9 cellular contexts compared by ENCODE assay signal in the genomic region with DNA sequence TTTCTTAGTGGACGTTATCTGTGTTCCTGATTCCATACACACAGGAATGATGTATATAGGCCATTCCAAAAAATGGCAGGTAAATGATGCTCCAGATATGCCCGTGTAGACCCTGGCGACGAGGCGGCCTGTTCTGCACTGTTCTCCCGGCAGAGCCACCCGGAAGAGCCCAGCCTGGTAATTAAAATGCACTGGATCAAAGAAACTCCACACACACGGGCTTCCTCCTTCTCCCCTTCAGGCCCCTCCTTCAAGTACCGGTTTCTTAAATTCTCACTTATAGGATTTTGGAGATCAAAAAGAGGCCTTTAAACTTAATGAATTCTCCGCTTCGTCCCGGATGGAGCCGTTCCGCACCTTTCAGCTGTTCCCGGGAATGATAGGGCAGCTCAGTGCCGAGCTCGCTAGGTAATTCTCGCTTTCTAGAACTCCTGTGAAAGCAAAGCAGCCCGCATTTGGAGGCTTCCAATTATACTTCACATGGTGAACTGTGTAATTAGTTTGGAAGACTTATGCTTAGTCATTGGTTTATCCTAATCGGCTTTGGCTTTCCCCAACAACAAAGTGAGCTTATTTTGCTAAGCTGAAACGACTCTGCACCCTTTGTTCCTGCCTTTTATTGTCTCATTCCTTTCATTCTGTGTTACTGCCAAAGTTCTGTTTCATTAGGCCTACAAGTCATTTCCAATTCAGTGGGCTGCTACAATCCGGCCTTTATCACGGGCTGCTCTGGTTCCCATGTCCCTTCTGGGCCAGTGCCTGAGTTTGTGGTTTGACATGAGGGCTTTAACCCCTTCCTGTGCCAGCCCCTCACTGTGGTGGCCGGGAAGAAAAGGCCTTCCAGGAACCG.
DNase-seq lines count a peak whose midpoint lies in the region; ATAC-seq lines count a peak whose summit lies in the region.
"Had no signal": no experiment of that assay in that cellular context is flagged by ENCODE, and none has a peak within 500 bp of the region (broad histone marks: within the 10 kb centered on the region; RNA-seq: fewer than 3 reads in every experiment).

No MANE protein-coding gene starts in this region.

- H3K36me3 Mint-ChIP-seq in T-helper 2 cell treated with Interferon-gamma antibody and Interleukin-4, amounts not matched to agents 5 μg/mL and 100 μg/mL, for 36 hours (ENCODE audit: low read depth) = peaks cover 16% of the 10 kb centered on the region
- H3K36me3 Mint-ChIP-seq in activated CD8-positive, alpha-beta T cell treated with anti-CD3 and anti-CD28 coated beads, Interleukin-2, amount 10 ng/mL, durations not matched to agents 7 days and 5 days (ENCODE audit: low read depth) = peaks cover 28% of the 10 kb centered on the region
- H3K36me3 Mint-ChIP-seq in stimulated activated effector memory CD8-positive, alpha-beta T cell treated with anti-CD3 and anti-CD28 coated beads, Interleukin-12 subunit alpha, Interleukin-12 subunit beta, amount 100 ng/mL, for 72 hours = peaks cover 16% of the 10 kb centered on the region
- H3K36me3 Mint-ChIP-seq in activated T-cell treated with anti-CD3 and anti-CD28 coated beads, Interleukin-2, amount 50 U/mL, for 4 hours (ENCODE audit: insufficient read depth) = peaks cover 12% of the 10 kb centered on the region

- H3K4me1 ChIP-seq in iPS-15b (ENCODE audit: control insufficient read depth, insufficient read depth, low read length) = peaks cover 30% of the 10 kb centered on the region

- no peaks in the 10 kb centered on the region for H3K27me3 Mint-ChIP-seq in T-helper 2 cell treated with Interferon-gamma antibody and Interleukin-4, amounts not matched to agents 5 μg/mL and 100 μg/mL, for 36 hours (ENCODE audit: low read depth)
- H3K27me3 Mint-ChIP-seq in activated CD8-positive, alpha-beta T cell treated with anti-CD3 and anti-CD28 coated beads, Interleukin-2, amount 10 ng/mL, durations not matched to agents 7 days and 5 days (ENCODE audit: low read depth) = no peaks in the 10 kb centered on the region
- no peaks in the 10 kb centered on the region for H3K27me3 Mint-ChIP-seq in activated T-cell treated with anti-CD3 and anti-CD28 coated beads, Interleukin-2, amount 50 U/mL, for 4 hours (ENCODE audit: low read depth)

- no peaks in the 10 kb centered on the region for H3K9me3 ChIP-seq in iPS-15b (ENCODE audit: control insufficient read depth, insufficient read depth, low read length)
- H3K9me3 ChIP-seq: thoracic aorta had no signal

- H3K27ac Mint-ChIP-seq in T-helper 2 cell treated with Interferon-gamma antibody and Interleukin-4, amounts not matched to agents 5 μg/mL and 100 μg/mL, for 36 hours = no peak overlapping the region
- H3K27ac Mint-ChIP-seq in activated CD8-positive, alpha-beta T cell treated with anti-CD3 and anti-CD28 coated beads, Interleukin-2, amount 10 ng/mL, durations not matched to agents 7 days and 5 days = peak overlapping the region; percentile 63
- peak overlapping the region; percentile 65 for H3K27ac Mint-ChIP-seq in stimulated activated effector memory CD8-positive, alpha-beta T cell treated with anti-CD3 and anti-CD28 coated beads, Interleukin-12 subunit alpha, Interleukin-12 subunit beta, amount 100 ng/mL, for 72 hours

- H3K9ac ChIP-seq in iPS-15b (ENCODE audit: low read depth, low read length) = peak overlapping the region; percentile 32

- no peak for DNase-seq in T-helper 2 cell treated with Interferon-gamma antibody and Interleukin-4, amounts not matched to agents 5 μg/mL and 100 μg/mL, for 36 hours (ENCODE audit: low spot score)
- no peak for DNase-seq in T-helper 2 cell
- no peak for DNase-seq in activated CD8-positive, alpha-beta T cell treated with anti-CD3 and anti-CD28 coated beads, Interleukin-2, amount 10 ng/mL, durations not matched to agents 7 days and 5 days
- no peak for DNase-seq in stimulated activated effector memory CD8-positive, alpha-beta T cell treated with anti-CD3 and anti-CD28 coated beads, Interleukin-12 subunit alpha, Interleukin-12 subunit beta, amount 100 ng/mL, for 72 hours (ENCODE audit: low spot score in 2 of 2)
- DNase-seq in activated T-cell treated with anti-CD3 and anti-CD28 coated beads, Interleukin-2, amount 50 U/mL, for 4 hours = no peak

- H3K4me3 ChIP-seq in iPS-15b (ENCODE audit: low read depth, low read length) = no peak overlapping the region
- H3K4me3 ChIP-seq: thoracic aorta had no signal

- ATAC-seq in activated CD8-positive, alpha-beta T cell treated with anti-CD3 and anti-CD28 coated beads, Interleukin-2, amount 10 ng/mL, durations not matched to agents 7 days and 5 days = no peak
- ATAC-seq in stimulated activated effector memory CD8-positive, alpha-beta T cell treated with anti-CD3 and anti-CD28 coated beads, Interleukin-12 subunit alpha, Interleukin-12 subunit beta, amount 100 ng/mL, for 72 hours = no peak
- ATAC-seq in activated CD4-positive, CD25-positive, alpha-beta regulatory T cell treated with anti-CD3 and anti-CD28 coated beads, Interleukin-2, amount 50 U/mL, for 24 hours = no peak
- ATAC-seq in HG03045 (IDR thresholded peaks at IDR 0.05; ENCODE audit: unreplicated experiment) = no peak
- no peak for ATAC-seq in activated T-cell treated with anti-CD3 and anti-CD28 coated beads, Interleukin-2, amount 50 U/mL, for 4 hours

- no peaks in the 10 kb centered on the region for H3K36me3 ChIP-seq in iPS-15b (ENCODE audit: control insufficient read depth, insufficient read depth, low read length)
- H3K36me3 ChIP-seq: thoracic aorta had no signal

- CTCF ChIA-PET in activated CD8-positive, alpha-beta T cell treated with anti-CD3 and anti-CD28 coated beads, Interleukin-2, amount 10 ng/mL, durations not matched to agents 7 days and 5 days (lab: Charles Lee) = interaction anchor here (0.9 to 8.1 kb wide), 7 partner anchors 34 to 341 kb away, joined by 3 to 62 read pairs (median 5); no protein-coding TSS in a partner anchor

- H3K9me3 Mint-ChIP-seq in T-helper 2 cell treated with Interferon-gamma antibody and Interleukin-4, amounts not matched to agents 5 μg/mL and 100 μg/mL, for 36 hours = no peaks in the 10 kb centered on the region
- H3K9me3 Mint-ChIP-seq in activated CD8-positive, alpha-beta T cell treated with anti-CD3 and anti-CD28 coated beads, Interleukin-2, amount 10 ng/mL, durations not matched to agents 7 days and 5 days (ENCODE audit: insufficient read depth) = no peaks in the 10 kb centered on the region
- no peaks in the 10 kb centered on the region for H3K9me3 Mint-ChIP-seq in stimulated activated effector memory CD8-positive, alpha-beta T cell treated with anti-CD3 and anti-CD28 coated beads, Interleukin-12 subunit alpha, Interleukin-12 subunit beta, amount 100 ng/mL, for 72 hours
- H3K9me3 Mint-ChIP-seq in activated T-cell treated with anti-CD3 and anti-CD28 coated beads, Interleukin-2, amount 50 U/mL, for 4 hours = no peaks in the 10 kb centered on the region

- H3K4me1 Mint-ChIP-seq in T-helper 2 cell treated with Interferon-gamma antibody and Interleukin-4, amounts not matched to agents 5 μg/mL and 100 μg/mL, for 36 hours (ENCODE audit: low read depth) = peaks cover 38% of the 10 kb centered on the region
- H3K4me1 Mint-ChIP-seq in activated CD8-positive, alpha-beta T cell treated with anti-CD3 and anti-CD28 coated beads, Interleukin-2, amount 10 ng/mL, durations not matched to agents 7 days and 5 days (ENCODE audit: low read depth) = peaks cover 52% of the 10 kb centered on the region
- peaks cover 43% of the 10 kb centered on the region for H3K4me1 Mint-ChIP-seq in stimulated activated effector memory CD8-positive, alpha-beta T cell treated with anti-CD3 and anti-CD28 coated beads, Interleukin-12 subunit alpha, Interleukin-12 subunit beta, amount 100 ng/mL, for 72 hours
- peaks cover 38% of the 10 kb centered on the region for H3K4me1 Mint-ChIP-seq in activated T-cell treated with anti-CD3 and anti-CD28 coated beads, Interleukin-2, amount 50 U/mL, for 4 hours (ENCODE audit: low read depth)

- peak overlapping the region; percentile 2 for H3K4me3 Mint-ChIP-seq in T-helper 2 cell treated with Interferon-gamma antibody and Interleukin-4, amounts not matched to agents 5 μg/mL and 100 μg/mL, for 36 hours
- no peak overlapping the region for H3K4me3 Mint-ChIP-seq in activated CD8-positive, alpha-beta T cell treated with anti-CD3 and anti-CD28 coated beads, Interleukin-2, amount 10 ng/mL, durations not matched to agents 7 days and 5 days
- no peak overlapping the region for H3K4me3 Mint-ChIP-seq in stimulated activated effector memory CD8-positive, alpha-beta T cell treated with anti-CD3 and anti-CD28 coated beads, Interleukin-12 subunit alpha, Interleukin-12 subunit beta, amount 100 ng/mL, for 72 hours
- H3K4me3 Mint-ChIP-seq in activated T-cell treated with anti-CD3 and anti-CD28 coated beads, Interleukin-2, amount 50 U/mL, for 4 hours = no peak overlapping the region

- POLR2A ChIA-PET in activated CD8-positive, alpha-beta T cell treated with anti-CD3 and anti-CD28 coated beads, Interleukin-2, amount 10 ng/mL, durations not matched to agents 7 days and 5 days (lab: Charles Lee) = interaction anchor here (0.7 to 1.2 kb wide), 3 partner anchors 18 to 37 kb away, joined by 3 read pairs; no protein-coding TSS in a partner anchor

- no peaks in the 10 kb centered on the region for H3K27me3 ChIP-seq in iPS-15b (ENCODE audit: control insufficient read depth, insufficient read depth, low read length)
